ENCODE assay signal across 29 cellular contexts in genomic region chr7:52209658-52210057, GRCh38.
"Had no signal": no experiment of that assay in that cellular context is flagged by ENCODE, and none has a peak within 500 bp of the region (broad histone marks: within the 10 kb centered on the region; RNA-seq: fewer than 3 reads in every experiment).

No MANE protein-coding gene starts in this region.

- H3K4me3 Mint-ChIP-seq: activated B cell treated with CpG ODN at 0.5 μM for 24 hours; activated CD4-positive, alpha-beta T cell treated with anti-CD3 and anti-CD28 coated beads, Interleukin-2, amount 10 ng/mL, durations not matched to agents 24 days and 14 days; activated CD8-positive, alpha-beta memory T cell treated with anti-CD3 and anti-CD28 coated beads, Interleukin-2, amount 10 ng/mL, durations not matched to agents 7 days and 5 days; activated naive CD8-positive, alpha-beta T cell treated with anti-CD3 and anti-CD28 coated beads, Interleukin-2, amount 50 U/mL, for 24 hours; activated T-cell treated with anti-CD3 and anti-CD28 coated beads, Interleukin-2, amount 50 U/mL, for 24 hours; T-helper 17 cell had no signal

- H3K4me3 ChIP-seq: K562 had no signal

- ATAC-seq: activated CD8-positive, alpha-beta memory T cell treated with anti-CD3 and anti-CD28 coated beads, Interleukin-2, amount 10 ng/mL, durations not matched to agents 7 days and 5 days; activated naive CD4-positive, alpha-beta T cell treated with anti-CD3 and anti-CD28 coated beads, Interleukin-2, amount 50 U/mL, for 72 hours; activated naive CD8-positive, alpha-beta T cell treated with anti-CD3 and anti-CD28 coated beads, Interleukin-2, amount 50 U/mL, for 24 hours; K562; Panc1; Right ventricle myocardium inferior; T-helper 17 cell had no signal

- H3K27ac Mint-ChIP-seq: activated B cell treated with CpG ODN at 0.5 μM for 24 hours; activated CD4-positive, alpha-beta T cell treated with anti-CD3 and anti-CD28 coated beads, Interleukin-2, amount 10 ng/mL, durations not matched to agents 24 days and 14 days; activated CD8-positive, alpha-beta memory T cell treated with anti-CD3 and anti-CD28 coated beads, Interleukin-2, amount 10 ng/mL, durations not matched to agents 7 days and 5 days; activated naive CD4-positive, alpha-beta T cell treated with anti-CD3 and anti-CD28 coated beads, Interleukin-2, amount 50 U/mL, for 72 hours; activated naive CD8-positive, alpha-beta T cell treated with anti-CD3 and anti-CD28 coated beads, Interleukin-2, amount 50 U/mL, for 24 hours; activated T-cell treated with anti-CD3 and anti-CD28 coated beads, Interleukin-2, amount 50 U/mL, for 24 hours; T-helper 17 cell had no signal

- FAIRE-seq: K562 had no signal

- H3K9me3 Mint-ChIP-seq: activated CD4-positive, alpha-beta T cell treated with anti-CD3 and anti-CD28 coated beads, Interleukin-2, amount 10 ng/mL, durations not matched to agents 24 days and 14 days had no signal

- H3K4me1 Mint-ChIP-seq: activated B cell treated with CpG ODN at 0.5 μM for 24 hours; activated CD4-positive, alpha-beta T cell treated with anti-CD3 and anti-CD28 coated beads, Interleukin-2, amount 10 ng/mL, durations not matched to agents 24 days and 14 days; activated CD8-positive, alpha-beta memory T cell treated with anti-CD3 and anti-CD28 coated beads, Interleukin-2, amount 10 ng/mL, durations not matched to agents 7 days and 5 days; activated naive CD8-positive, alpha-beta T cell treated with anti-CD3 and anti-CD28 coated beads, Interleukin-2, amount 50 U/mL, for 24 hours; T-helper 17 cell had no signal

- DNase-seq: activated B cell treated with CpG ODN at 0.5 μM for 24 hours; activated CD4-positive, alpha-beta T cell treated with anti-CD3 and anti-CD28 coated beads for 1 hour; activated CD4-positive, alpha-beta T cell treated with anti-CD3 and anti-CD28 coated beads, Interleukin-2, amount 10 ng/mL, durations not matched to agents 24 days and 14 days; activated CD4-positive, alpha-beta T cell treated with anti-CD3 and anti-CD28 coated beads, Interleukin-2, amount 50 U/mL, for 48 hours; activated CD8-positive, alpha-beta memory T cell treated with anti-CD3 and anti-CD28 coated beads, Interleukin-2, amount 10 ng/mL, durations not matched to agents 7 days and 5 days; activated effector memory CD4-positive, alpha-beta T cell treated with anti-CD3 and anti-CD28 coated beads, Interleukin-2, amount 50 U/mL, for 16 hours; activated naive CD4-positive, alpha-beta T cell treated with Interleukin-2 at 50 U/mL for 16 hours; activated naive CD8-positive, alpha-beta T cell treated with anti-CD3 and anti-CD28 coated beads, Interleukin-2, amount 50 U/mL, for 24 hours; activated T-cell treated with anti-CD3 and anti-CD28 coated beads, Interleukin-2, amount 50 U/mL, for 24 hours; amygdala; cerebellar nuclear complex; Karpas-422; NCI-H1092 treated with DMSO at 0.1 percent for 48 hours; NCI-H1436; NCI-H1694 treated with DMSO at 0.1 percent for 48 hours; NCI-H2029 treated with DMSO at 0.1 percent for 48 hours; NCI-H2171; NCI-H2227 treated with DMSO at 0.1 percent for 48 hours; NCI-H446 treated with DMSO at 0.1 percent for 48 hours; NCI-H524 treated with DMSO at 0.1 percent for 48 hours; NCI-H748 treated with DMSO at 0.1 percent for 48 hours; OCI-M1; RPMI8226; T-helper 17 cell; T-helper 9 cell had no signal

- H3K36me3 Mint-ChIP-seq: activated CD8-positive, alpha-beta memory T cell treated with anti-CD3 and anti-CD28 coated beads, Interleukin-2, amount 10 ng/mL, durations not matched to agents 7 days and 5 days; activated naive CD4-positive, alpha-beta T cell treated with anti-CD3 and anti-CD28 coated beads, Interleukin-2, amount 50 U/mL, for 72 hours had no signal

- H3K27me3 Mint-ChIP-seq: activated B cell treated with CpG ODN at 0.5 μM for 24 hours; activated CD4-positive, alpha-beta T cell treated with anti-CD3 and anti-CD28 coated beads, Interleukin-2, amount 10 ng/mL, durations not matched to agents 24 days and 14 days; activated CD8-positive, alpha-beta memory T cell treated with anti-CD3 and anti-CD28 coated beads, Interleukin-2, amount 10 ng/mL, durations not matched to agents 7 days and 5 days; activated naive CD8-positive, alpha-beta T cell treated with anti-CD3 and anti-CD28 coated beads, Interleukin-2, amount 50 U/mL, for 24 hours; activated T-cell treated with anti-CD3 and anti-CD28 coated beads, Interleukin-2, amount 50 U/mL, for 24 hours; T-helper 17 cell had no signal
